In genomic region chr19:53772943-53773342, GRCh38 we compare ENCODE assay signal across 8 cellular contexts. TPM values are rescaled to one million over a fixed set of nuclear protein-coding genes. Genes with fewer than 3 reads are reported as not detected.
DNase-seq lines count a peak whose midpoint lies in the region; ATAC-seq and TF ChIP-seq lines count a peak whose summit lies in the region.

No MANE protein-coding gene starts in this region.

- ATAC-seq in activated B cell treated with CpG ODN at 0.5 μM for 24 hours (ENCODE audit: low read depth) (peak; percentile 25), HG02759 (IDR thresholded peaks at IDR 0.05; ENCODE audit: unreplicated experiment) (no peak)

- H2AFZ ChIP-seq in neural cell (ENCODE audit: low read depth, low read length), result no peak overlapping the region

- no peaks in the 10 kb centered on the region for H3K27me3 ChIP-seq in neural cell (ENCODE audit: insufficient read depth, low read depth, low read length)

- H3F3A ChIP-seq in neural cell (ENCODE audit: insufficient read depth, low read length, poor library complexity, severe bottlenecking), result no peaks in the 10 kb centered on the region

- DNase-seq in activated gamma-delta T cell treated with Interleukin-2 at 50 U/mL for 16 hours (peak; percentile 46), activated gamma-delta T cell (lab: John Stamatoyannopoulos, UW) (no peak), NCI-H1694 (lab: John Stamatoyannopoulos, UW) (peak; percentile 28), activated B cell treated with CpG ODN at 0.5 μM for 24 hours (no peak), epidermal melanocyte (ENCODE audit: insufficient read length, low spot score) (peak; percentile 23), type B pancreatic cell (ENCODE audit: extremely low spot score, unreplicated experiment) (no peak)

- peak; percentile 76 for TF ChIP-seq RAD21 in neural cell (conservative IDR thresholded peaks at IDR 0.05)

- H3K9me3 Mint-ChIP-seq in activated B cell treated with CpG ODN at 0.5 μM for 24 hours (no peaks in the 10 kb centered on the region), type B pancreatic cell (no peaks in the 10 kb centered on the region)

- H3K27ac Mint-ChIP-seq in activated B cell treated with CpG ODN at 0.5 μM for 24 hours (no peak overlapping the region), type B pancreatic cell (peak overlapping the region; percentile 71)

- H3K4me3 Mint-ChIP-seq in activated B cell treated with CpG ODN at 0.5 μM for 24 hours (no peak overlapping the region), type B pancreatic cell (peak overlapping the region; percentile 37)

- POLR2A ChIA-PET in activated B cell treated with CpG ODN at 0.5 μM for 24 hours (lab: Charles Lee), result no interaction called here

- no peak overlapping the region for H3K4me3 ChIP-seq in neural cell (ENCODE audit: low read length)

- peak; percentile 26 for TF ChIP-seq CTCF in activated B cell treated with CpG ODN at 0.5 μM for 24 hours (IDR thresholded peaks at IDR 0.05)
- peak; percentile 83 for TF ChIP-seq CTCF in neural cell (IDR thresholded peaks at IDR 0.05; ENCODE audit: poor library complexity, severe bottlenecking)
- TF ChIP-seq CTCF in type B pancreatic cell (conservative IDR thresholded peaks at IDR 0.05), result peak; percentile 79

- H3K9me3 ChIP-seq in neural cell (ENCODE audit: low read length), result no peaks in the 10 kb centered on the region

- no peaks in the 10 kb centered on the region for H3K36me3 ChIP-seq in neural cell (ENCODE audit: insufficient read depth, low read length)

- TF ChIP-seq EP300 in neural cell (conservative IDR thresholded peaks at IDR 0.05; ENCODE audit: poor library complexity, severe bottlenecking), result no peak

- H3K36me3 Mint-ChIP-seq in activated B cell treated with CpG ODN at 0.5 μM for 24 hours (ENCODE audit: low read depth), result no peaks in the 10 kb centered on the region
- H3K36me3 Mint-ChIP-seq in type B pancreatic cell, result no peaks in the 10 kb centered on the region

- intact Hi-C loops in activated B cell treated with CpG ODN at 0.5 μM for 24 hours (cut with micrococcal nuclease), result loop anchor here (1.0 to 5.0 kb wide), 3 partner anchors 249 to 458 kb away; no protein-coding TSS in a partner anchor

- no peak overlapping the region for H3K27ac ChIP-seq in neural cell (ENCODE audit: low read length)

- H3K79me2 ChIP-seq in neural cell (replicated peaks; ENCODE audit: insufficient read depth, low read length), result no peaks in the 10 kb centered on the region

- H3K4me2 ChIP-seq in neural cell (ENCODE audit: low read length), result no peak overlapping the region

- H4K20me1 ChIP-seq in neural cell (ENCODE audit: insufficient read depth), result no peaks in the 10 kb centered on the region

- CTCF ChIA-PET in activated B cell treated with CpG ODN at 0.5 μM for 24 hours (lab: Charles Lee), result interaction anchor here (0.9 to 1.2 kb wide), 2 partner anchors 251 to 257 kb away, joined by 3 to 4 read pairs; no protein-coding TSS in a partner anchor

- H3K27me3 Mint-ChIP-seq in activated B cell treated with CpG ODN at 0.5 μM for 24 hours, result no peaks in the 10 kb centered on the region
- peaks cover 6% of the 10 kb centered on the region for H3K27me3 Mint-ChIP-seq in type B pancreatic cell

- peaks cover 2% of the 10 kb centered on the region for H3K4me1 Mint-ChIP-seq in activated B cell treated with CpG ODN at 0.5 μM for 24 hours
- peaks cover 7% of the 10 kb centered on the region for H3K4me1 Mint-ChIP-seq in type B pancreatic cell (ENCODE audit: unreplicated experiment)

- no peak overlapping the region for H3K9ac ChIP-seq in neural cell (ENCODE audit: low read length)

- H3K9me2 ChIP-seq in neural cell (ENCODE audit: insufficient read depth, low read length), result no peaks in the 10 kb centered on the region

TF ChIP-seq in neural cell, 6 proteins besides CTCF, POLR2A, EP300 and RAD21:
- TF ChIP-seq SMC3 (conservative IDR thresholded peaks at IDR 0.05; ENCODE audit: poor library complexity), result peak; percentile 69
- TF ChIP-seq EZH2 (IDR thresholded peaks at IDR 0.05; ENCODE audit: borderline replicate concordance, insufficient read depth, low read length, poor library complexity, severe bottlenecking), result no peak
- no peak for TF ChIP-seq REST (IDR thresholded peaks at IDR 0.05; ENCODE audit: borderline replicate concordance)
- no peak for TF ChIP-seq TAF1 (IDR thresholded peaks at IDR 0.05; ENCODE audit: low read depth)
- no peak for TF ChIP-seq POLR2AphosphoS5 (IDR thresholded peaks at IDR 0.05)
- TF ChIP-seq MXI1 (conservative IDR thresholded peaks at IDR 0.05; ENCODE audit: poor library complexity, severe bottlenecking), result no peak

RNA-seq across cellular contexts. Expression of gene NLRP12, which starts 51.2 kb away (rescaled TPM):
- not detected in 2 replicates for total RNA-seq in activated B cell treated with CpG ODN at 0.5 μM for 24 hours
- not detected in 2 replicates for polyA plus RNA-seq in neural cell
- polyA minus RNA-seq in neural cell, result not detected in 2 replicates
- total RNA-seq in type B pancreatic cell (ENCODE audit: low replicate concordance), result not detected in 2 replicates

Comparison
In these comparisons a context has a peak if more than half of its experiments do, and no peak if none do; other contexts are left out.
1. DNase-seq: peak in activated gamma-delta T cell treated with Interleukin-2 at 50 U/mL for 16 hours (single experiment), NCI-H1694 (single experiment) and epidermal melanocyte (single experiment); none in activated gamma-delta T cell (single experiment), activated B cell treated with CpG ODN at 0.5 μM for 24 hours (single experiment) and type B pancreatic cell (single experiment).
2. CTCF ChIP-seq: peak in every context shown above with its lines; median percentile 83 in neural cell; 79 in type B pancreatic cell; 26 in activated B cell treated with CpG ODN at 0.5 μM for 24 hours.